8 cellular contexts compared by ENCODE assay signal in the genomic region with DNA sequence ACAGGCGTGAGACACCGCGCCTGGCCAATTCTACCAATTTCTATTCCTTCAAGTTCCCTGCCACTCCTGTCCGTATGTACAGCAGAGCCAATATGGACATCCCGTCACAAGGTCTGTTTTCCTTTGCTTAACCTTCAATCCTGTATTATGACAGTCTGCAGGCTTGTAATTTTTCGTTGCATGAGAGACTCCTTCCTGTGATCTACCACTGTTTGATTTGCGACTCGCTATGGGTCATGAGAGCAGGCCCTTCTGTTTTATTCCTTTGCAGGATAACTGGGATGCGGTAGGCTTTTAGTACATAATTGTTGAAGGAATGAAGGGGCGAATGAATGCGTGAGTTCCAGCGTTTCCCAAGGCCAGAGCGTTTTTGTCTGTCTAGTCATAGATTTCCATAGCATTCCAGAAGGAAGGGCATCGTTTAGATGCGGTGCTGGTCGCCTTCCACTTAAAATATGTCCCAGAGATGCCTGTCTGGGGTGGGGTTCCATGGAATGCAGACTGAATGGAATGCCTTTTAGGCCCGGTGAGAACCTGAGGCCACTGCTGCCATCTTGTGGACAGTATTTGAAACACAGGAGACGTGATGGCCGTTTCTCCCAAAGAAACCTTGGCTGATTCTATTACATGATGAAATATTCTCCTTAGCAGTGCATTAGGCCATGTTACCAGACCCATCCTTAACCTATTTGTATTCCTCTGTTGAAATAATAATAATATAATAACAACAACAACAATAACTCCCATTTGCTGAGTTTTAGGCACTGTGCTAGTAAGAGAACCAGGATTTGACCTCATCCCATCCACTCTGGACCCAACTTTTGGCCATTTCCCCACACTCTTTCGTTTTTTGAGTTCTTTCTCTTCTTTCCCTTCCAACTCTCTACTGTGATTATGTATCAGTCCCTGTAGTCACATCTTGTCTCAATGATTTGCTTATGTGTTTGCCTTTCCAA.
DNase-seq lines count a peak whose midpoint lies in the region; ATAC-seq and TF ChIP-seq lines count a peak whose summit lies in the region.

No MANE protein-coding gene starts in this region.

- no peak for TF ChIP-seq POLR2A in stomach (IDR thresholded peaks at IDR 0.05)

- no peak overlapping the region for H3K27ac ChIP-seq in stomach

- no peak overlapping the region for H3K4me3 ChIP-seq in AG09309 (ENCODE audit: control insufficient read depth, low read depth, low read length)
- H3K4me3 ChIP-seq in stomach, result no peak overlapping the region

- WGBS in stomach, 5 donors, result 51 to 56% (median 52%) methylated on average over 20 of the region's 20 CpGs

- no peaks in the 10 kb centered on the region for H3K4me1 Mint-ChIP-seq in naive B cell

- no peaks in the 10 kb centered on the region for H3K9me3 ChIP-seq in stomach

- H3K9me3 Mint-ChIP-seq in naive B cell, result peaks cover 0 to 2% (median 0%) of the 10 kb centered on the region in 7 donors

- no peaks in the 10 kb centered on the region for H3K27me3 ChIP-seq in stomach

- ATAC-seq in esophagus mucosa, result peak; percentile 90
- ATAC-seq in naive B cell (ENCODE audit: low read depth in 2 of 2), result no peak
- no peak for ATAC-seq in GM19023 (IDR thresholded peaks at IDR 0.05; ENCODE audit: unreplicated experiment)

- H3K36me3 Mint-ChIP-seq in naive B cell, result no peaks in the 10 kb centered on the region

- no peak overlapping the region for H3K4me3 Mint-ChIP-seq in naive B cell

- H3K4me1 ChIP-seq in stomach, result no peaks in the 10 kb centered on the region

- peak overlapping the region in 1 of 6 donors; percentile 30 for H3K27ac Mint-ChIP-seq in naive B cell

- H3K36me3 ChIP-seq in stomach, result no peaks in the 10 kb centered on the region

- TF ChIP-seq CTCF in AG09309 (IDR thresholded peaks at IDR 0.05; ENCODE audit: control insufficient read depth, insufficient read depth, low read depth, low read length, missing control alignments) (peak; percentile 78), GM13977 (IDR thresholded peaks at IDR 0.05; ENCODE audit: extremely low read depth, insufficient read depth, missing control alignments) (peak; percentile 82), stomach (IDR thresholded peaks at IDR 0.05) (peak in 5 of 7 experiments; percentile 61 to 77 (median 72))

- H3K27me3 Mint-ChIP-seq in naive B cell, result peaks cover 0 to 17% (median 0%) of the 10 kb centered on the region in 3 donors

- intact Hi-C loops in stomach (cut with DNase I; ENCODE audit: low total_unique reads), result loop anchor here (10.0 kb wide), 1 partner anchor 174 kb away; no protein-coding TSS in a partner anchor

- DNase-seq in AG09309 (ENCODE audit: low read depth), result peak; percentile 92
- DNase-seq in GM13977 (ENCODE audit: low spot score), result peak; percentile 72
- DNase-seq in NCI-H69 (lab: John Stamatoyannopoulos, UW), result peak; percentile 45
- peak; percentile 35 for DNase-seq in activated CD8-positive, alpha-beta memory T cell treated with anti-CD3 and anti-CD28 coated beads, Interleukin-2, amount 50 U/mL, for 4 hours
- peak; percentile 27 for DNase-seq in naive B cell
- peak; percentile 77 for DNase-seq in stomach

- in situ Hi-C loops in GM13977 (cut with MboI; ENCODE audit: low pct_unique_long_range_greater_than_20kb, low sequenced_read_pairs, unreplicated experiment), result loop anchor here (25.0 kb wide), 1 partner anchor 202 kb away; no protein-coding TSS in a partner anchor

- no peak for TF ChIP-seq EP300 in stomach (IDR thresholded peaks at IDR 0.05)

Comparison
In these comparisons a context has a peak if more than half of its experiments do, and no peak if none do; other contexts are left out.
1. DNase-seq: peak in every context shown above with its lines; median percentile 92 in AG09309; 77 in stomach; 72 in GM13977; 45 in NCI-H69; 35 in activated CD8-positive, alpha-beta memory T cell treated with anti-CD3 and anti-CD28 coated beads, Interleukin-2, amount 50 U/mL, for 4 hours; 27 in naive B cell.